14 cellular contexts compared by ENCODE assay signal in the genomic region with DNA sequence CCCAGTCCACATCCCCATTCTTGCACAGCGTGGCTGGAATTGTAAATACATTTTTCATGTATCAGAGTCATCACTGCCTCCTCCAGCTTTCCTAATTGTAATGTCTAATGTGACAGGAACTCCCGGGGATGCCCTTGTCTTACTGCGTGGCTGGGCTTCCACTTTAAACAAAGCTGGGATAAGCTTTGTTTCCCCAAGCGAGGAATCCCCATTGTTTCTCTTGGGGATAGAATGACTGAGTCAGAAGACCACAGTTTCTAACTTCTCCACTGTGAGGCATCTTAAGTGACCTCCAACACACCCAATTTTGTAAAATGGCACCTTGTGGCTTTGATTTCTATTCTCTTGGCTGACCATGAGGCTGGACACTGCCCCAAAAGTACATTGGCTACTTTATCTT. TPM values are rescaled to one million over a fixed set of nuclear protein-coding genes. Genes with fewer than 3 reads are reported as not detected.
A peak's percentile ranks its signal among the peaks of the same experiment; 100 is the strongest.
DNase-seq lines count a peak whose midpoint lies in the region; ATAC-seq and TF ChIP-seq lines count a peak whose summit lies in the region.
"Had no signal": no experiment of that assay in that cellular context is flagged by ENCODE, and none has a peak within 500 bp of the region (broad histone marks: within the 10 kb centered on the region; RNA-seq: fewer than 3 reads in every experiment).

No MANE protein-coding gene starts in this region.

- 62% methylated on average over 4 of the region's 4 CpGs for WGBS in HUES64

- peaks cover 7% of the 10 kb centered on the region for H3K4me1 Mint-ChIP-seq in endothelial cell (ENCODE audit: unreplicated experiment)
- peaks cover under 1% of the 10 kb centered on the region for H3K4me1 Mint-ChIP-seq in stimulated activated effector memory CD8-positive, alpha-beta T cell treated with anti-CD3 and anti-CD28 coated beads, Interleukin-12 subunit alpha, Interleukin-12 subunit beta, amount 100 ng/mL, for 72 hours

- TF ChIP-seq CTCF in astrocyte of the cerebellum (IDR thresholded peaks at IDR 0.05; ENCODE audit: low read depth, low read length, missing control alignments) (no peak), endothelial cell (IDR thresholded peaks at IDR 0.05; ENCODE audit: unreplicated experiment) (no peak)

- peaks cover 10% of the 10 kb centered on the region for H3K27me3 Mint-ChIP-seq in endothelial cell (ENCODE audit: unreplicated experiment)

- H3K27me3 ChIP-seq in HUES64 (ENCODE audit: insufficient read depth, low read length), result no peaks in the 10 kb centered on the region
- H3K27me3 ChIP-seq: SJSA1 had no signal

- H3K36me3 ChIP-seq in HUES64 (ENCODE audit: insufficient read depth, low read length), result peaks cover 15% of the 10 kb centered on the region; the same call in 1 of the 2 replicates

- in situ Hi-C loops in astrocyte of the cerebellum (cut with HindIII; ENCODE audit: low sequenced_read_pairs), result no loop called here

- H3K4me3 Mint-ChIP-seq in endothelial cell (ENCODE audit: unreplicated experiment), result peak overlapping the region; percentile 57
- H3K4me3 Mint-ChIP-seq in stimulated activated effector memory CD8-positive, alpha-beta T cell treated with anti-CD3 and anti-CD28 coated beads, Interleukin-12 subunit alpha, Interleukin-12 subunit beta, amount 100 ng/mL, for 72 hours, result no peak overlapping the region

- peak overlapping the region; percentile 3 for H3K27ac ChIP-seq in HUES64 (ENCODE audit: low read depth, low read length)
- H3K27ac ChIP-seq: SJSA1 had no signal

- no peaks in the 10 kb centered on the region for H3K9me3 ChIP-seq in HUES64 (ENCODE audit: insufficient read depth, low read depth, low read length)
- H3K9me3 ChIP-seq: SJSA1 had no signal

- no peak overlapping the region for H3K9ac ChIP-seq in HUES64 (ENCODE audit: low read depth, low read length)

- H3K4me3 ChIP-seq in HUES64 (ENCODE audit: low read length) (no peak overlapping the region), astrocyte of the cerebellum (ENCODE audit: low read depth, low read length) (no peak overlapping the region)
- H3K4me3 ChIP-seq: SJSA1 had no signal

- no peaks in the 10 kb centered on the region for H3K9me3 Mint-ChIP-seq in endothelial cell (ENCODE audit: unreplicated experiment)
- no peaks in the 10 kb centered on the region for H3K9me3 Mint-ChIP-seq in stimulated activated effector memory CD8-positive, alpha-beta T cell treated with anti-CD3 and anti-CD28 coated beads, Interleukin-12 subunit alpha, Interleukin-12 subunit beta, amount 100 ng/mL, for 72 hours

- ATAC-seq in stimulated activated effector memory CD8-positive, alpha-beta T cell treated with anti-CD3 and anti-CD28 coated beads, Interleukin-12 subunit alpha, Interleukin-12 subunit beta, amount 100 ng/mL, for 72 hours, result no peak
- ATAC-seq in GM21526 (IDR thresholded peaks at IDR 0.05; ENCODE audit: low FRiP score, unreplicated experiment) (no peak), GM21619 (IDR thresholded peaks at IDR 0.05; ENCODE audit: unreplicated experiment) (no peak), esophagus mucosa (no peak)
- ATAC-seq: Panc1 had no signal

- H3K4me1 ChIP-seq in HUES64 (ENCODE audit: insufficient read depth, low read length), result peaks cover 30% of the 10 kb centered on the region

- H3K27ac Mint-ChIP-seq in endothelial cell (ENCODE audit: unreplicated experiment), result peak overlapping the region; percentile 63
- peak overlapping the region; percentile 70 for H3K27ac Mint-ChIP-seq in stimulated activated effector memory CD8-positive, alpha-beta T cell treated with anti-CD3 and anti-CD28 coated beads, Interleukin-12 subunit alpha, Interleukin-12 subunit beta, amount 100 ng/mL, for 72 hours

- peaks cover 32% of the 10 kb centered on the region for H3K36me3 Mint-ChIP-seq in endothelial cell (ENCODE audit: low read depth, unreplicated experiment)
- H3K36me3 Mint-ChIP-seq in stimulated activated effector memory CD8-positive, alpha-beta T cell treated with anti-CD3 and anti-CD28 coated beads, Interleukin-12 subunit alpha, Interleukin-12 subunit beta, amount 100 ng/mL, for 72 hours, result peaks cover 76% of the 10 kb centered on the region

- DNase-seq in astrocyte of the cerebellum (ENCODE audit: low read depth), result peak; percentile 55
- DNase-seq in endothelial cell (ENCODE audit: low spot score), result no peak
- no peak for DNase-seq in stimulated activated effector memory CD8-positive, alpha-beta T cell treated with anti-CD3 and anti-CD28 coated beads, Interleukin-12 subunit alpha, Interleukin-12 subunit beta, amount 100 ng/mL, for 72 hours (ENCODE audit: low spot score in 2 of 2)
- DNase-seq: DMS79 treated with DMSO at 0.1 percent for 48 hours, NCI-H1436, NCI-H2029 had no signal

RNA-seq across cellular contexts. Expression of gene ARPC5L, which starts 22.4 kb away (rescaled TPM):
- polyA plus RNA-seq in HUES64 (2013, experiment 1 of 2), result 57.9 TPM
- polyA plus RNA-seq in HUES64 (2013, experiment 2 of 2), result 50.6 TPM
- total RNA-seq in endothelial cell (ENCODE audit: unreplicated experiment) (67.0 TPM), esophagus mucosa (59.3 TPM)

RNA-seq across cellular contexts. Expression of gene RPL35, which starts 22.6 kb away (rescaled TPM):
- polyA plus RNA-seq in HUES64 (2013, experiment 1 of 2), result 2,082 TPM
- polyA plus RNA-seq in HUES64 (2013, experiment 2 of 2), result 2,092 TPM
- total RNA-seq in endothelial cell (ENCODE audit: unreplicated experiment) (1,069 TPM), esophagus mucosa (1,741 TPM)

RNA-seq across cellular contexts. Expression of gene WDR38, which starts 31.1 kb away (rescaled TPM):
- polyA plus RNA-seq in HUES64 (2013, experiment 1 of 2), result not detected
- polyA plus RNA-seq in HUES64 (2013, experiment 2 of 2), result not detected
- not detected for total RNA-seq in endothelial cell (ENCODE audit: unreplicated experiment)
- total RNA-seq in esophagus mucosa, result not detected
- total RNA-seq: MCF 10A, NCI-H460, SJSA1 had no signal

RNA-seq across cellular contexts. Expression of gene GOLGA1, which starts 56.5 kb away (rescaled TPM):
- polyA plus RNA-seq in HUES64 (2013, experiment 1 of 2), result 4.6 TPM
- polyA plus RNA-seq in HUES64 (2013, experiment 2 of 2), result 5.3 TPM
- total RNA-seq in endothelial cell (ENCODE audit: unreplicated experiment) (14.8 TPM), esophagus mucosa (17.6 TPM)
